Comparison of ENCODE assay signal across 11 cellular contexts in genomic region chr5:143314664-143315063, GRCh38.
DNase-seq lines count a peak whose midpoint lies in the region; ATAC-seq and TF ChIP-seq lines count a peak whose summit lies in the region.
"Had no signal": no experiment of that assay in that cellular context is flagged by ENCODE, and none has a peak within 500 bp of the region (broad histone marks: within the 10 kb centered on the region; RNA-seq: fewer than 3 reads in every experiment).

No MANE protein-coding gene starts in this region.

- CTCF ChIA-PET in PC-9 (lab: Charles Lee), result no interaction called here

- peak overlapping the region; percentile 13 for H3K27ac Mint-ChIP-seq in activated naive CD8-positive, alpha-beta T cell
- H3K27ac Mint-ChIP-seq in activated naive CD8-positive, alpha-beta T cell treated with anti-CD3 and anti-CD28 coated beads for 36 hours, result no peak overlapping the region
- peak overlapping the region in 3 of 10 donors; percentile 43 to 63 (median 53) for H3K27ac Mint-ChIP-seq in naive thymus-derived CD8-positive, alpha-beta T cell

- H3K36me3 ChIP-seq in PC-9 (ENCODE audit: low read depth), result 0 out of 2 replicates have a peak, but pooled peaks cover 18% of the 10 kb centered on the region

- peak overlapping the region; percentile 31; the same call in 1 of the 2 replicates for H3K27ac ChIP-seq in PC-9

- H3K4me3 ChIP-seq in PC-9, result 0 out of 2 replicates have a peak overlapping the region, but pooled peaks have one; percentile 17
- no peak overlapping the region for H3K4me3 ChIP-seq in fibroblast of mammary gland (ENCODE audit: control insufficient read depth, low read depth, low read length)

- H3K9me2 ChIP-seq in PC-9 (ENCODE audit: insufficient read depth), result no peaks in the 10 kb centered on the region

- H3K27me3 ChIP-seq in PC-9 (ENCODE audit: insufficient read depth, low read depth), result no peaks in the 10 kb centered on the region

- POLR2A ChIA-PET in PC-9 (lab: Charles Lee; ENCODE audit: unreplicated experiment), result interaction anchor here (0.6 kb wide), 1 partner anchor 71 kb away, joined by 3 read pairs; no protein-coding TSS in a partner anchor
- POLR2A ChIA-PET in naive thymus-derived CD8-positive, alpha-beta T cell (lab: Charles Lee), result no interaction called here

- peaks cover 53% of the 10 kb centered on the region for H3K4me1 Mint-ChIP-seq in activated naive CD8-positive, alpha-beta T cell (ENCODE audit: low read depth)
- peaks cover 55% of the 10 kb centered on the region for H3K4me1 Mint-ChIP-seq in activated naive CD8-positive, alpha-beta T cell treated with anti-CD3 and anti-CD28 coated beads for 36 hours
- H3K4me1 Mint-ChIP-seq in naive thymus-derived CD8-positive, alpha-beta T cell, result peaks cover 11 to 54% (median 15%) of the 10 kb centered on the region in 4 donors

- no peak for ATAC-seq in sciatic nerve
- no peak for ATAC-seq in naive thymus-derived CD8-positive, alpha-beta T cell

- no peak for DNase-seq in activated naive CD8-positive, alpha-beta T cell treated with anti-CD3 and anti-CD28 coated beads for 36 hours
- DNase-seq in PC-9, result peak in 1 of 2 experiments; percentile 46
- DNase-seq in fibroblast of mammary gland (ENCODE audit: low read depth), result peak; percentile 86
- peak; percentile 74 for DNase-seq in stromal cell of bone marrow (ENCODE audit: low read depth)
- DNase-seq in sciatic nerve (ENCODE audit: low spot score), result no peak
- DNase-seq in naive thymus-derived CD8-positive, alpha-beta T cell, result no peak
- DNase-seq in NCI-H1417 treated with DMSO at 0.1 percent for 48 hours (lab: John Stamatoyannopoulos, UW), result no peak
- DNase-seq: NCI-H146, retina, T-helper 9 cell had no signal

- H3K4me1 ChIP-seq in PC-9 (replicated peaks; ENCODE audit: insufficient read depth), result peaks cover 54% of the 10 kb centered on the region

- no peak overlapping the region for H3K4me3 Mint-ChIP-seq in activated naive CD8-positive, alpha-beta T cell
- H3K4me3 Mint-ChIP-seq in activated naive CD8-positive, alpha-beta T cell treated with anti-CD3 and anti-CD28 coated beads for 36 hours, result no peak overlapping the region
- H3K4me3 Mint-ChIP-seq in naive thymus-derived CD8-positive, alpha-beta T cell, result no peak overlapping the region

- no peaks in the 10 kb centered on the region; the same call in 1 of the 2 replicates for H4K20me1 ChIP-seq in PC-9 (ENCODE audit: insufficient read depth)

- peaks cover 10% of the 10 kb centered on the region; the same call in 1 of the 2 replicates for H3K79me2 ChIP-seq in PC-9 (ENCODE audit: low read depth)

- H3K27me3 Mint-ChIP-seq in activated naive CD8-positive, alpha-beta T cell, result no peaks in the 10 kb centered on the region
- no peaks in the 10 kb centered on the region for H3K27me3 Mint-ChIP-seq in activated naive CD8-positive, alpha-beta T cell treated with anti-CD3 and anti-CD28 coated beads for 36 hours
- H3K27me3 Mint-ChIP-seq in naive thymus-derived CD8-positive, alpha-beta T cell, result no peaks in the 10 kb centered on the region

- no TSS peak for BruUV-seq in PC-9 (replicated peaks; lab: Mats Ljungman, UMichigan)

- no peak for TF ChIP-seq CTCF in PC-9 (conservative IDR thresholded peaks at IDR 0.05)
- TF ChIP-seq CTCF in fibroblast of mammary gland (conservative IDR thresholded peaks at IDR 0.05; ENCODE audit: control insufficient read depth, insufficient read depth, low read depth, low read length), result no peak

- H3K9me3 ChIP-seq in PC-9 (ENCODE audit: insufficient read depth, low read depth), result no peaks in the 10 kb centered on the region; the same call in 1 of the 2 replicates

- H3K4me2 ChIP-seq in PC-9, result peak overlapping the region; percentile 2; the same call in 1 of the 2 replicates

- intact Hi-C loops in PC-9 (cut with micrococcal nuclease; ENCODE audit: unreplicated experiment), result loop anchor here (5.0 kb wide), 3 partner anchors 72 to 127 kb away; no protein-coding TSS in a partner anchor
- intact Hi-C loops in sciatic nerve (cut with DNase I), result no loop called here

- H3K9me3 Mint-ChIP-seq in activated naive CD8-positive, alpha-beta T cell (ENCODE audit: low read depth), result no peaks in the 10 kb centered on the region
- H3K9me3 Mint-ChIP-seq in activated naive CD8-positive, alpha-beta T cell treated with anti-CD3 and anti-CD28 coated beads for 36 hours, result no peaks in the 10 kb centered on the region
- no peaks in the 10 kb centered on the region for H3K9me3 Mint-ChIP-seq in naive thymus-derived CD8-positive, alpha-beta T cell

- peaks cover 23% of the 10 kb centered on the region for H3K36me3 Mint-ChIP-seq in activated naive CD8-positive, alpha-beta T cell
- H3K36me3 Mint-ChIP-seq in activated naive CD8-positive, alpha-beta T cell treated with anti-CD3 and anti-CD28 coated beads for 36 hours, result peaks cover 40% of the 10 kb centered on the region
- H3K36me3 Mint-ChIP-seq in naive thymus-derived CD8-positive, alpha-beta T cell, result peaks cover 8 to 47% (median 34%) of the 10 kb centered on the region in 3 donors

- peaks cover 27% of the 10 kb centered on the region for H3F3A ChIP-seq in PC-9 (ENCODE audit: insufficient read depth, low read depth)

- H2AFZ ChIP-seq in PC-9, result no peak overlapping the region

Comparison
In these comparisons a context has a peak if more than half of its experiments do, and no peak if none do; other contexts are left out.
1. DNase-seq: peak in fibroblast of mammary gland (single experiment) and stromal cell of bone marrow (single experiment); none in activated naive CD8-positive, alpha-beta T cell treated with anti-CD3 and anti-CD28 coated beads for 36 hours (single experiment), sciatic nerve (single experiment), naive thymus-derived CD8-positive, alpha-beta T cell (0 of 10) and NCI-H1417 treated with DMSO at 0.1 percent for 48 hours (single experiment).